1 cellular context compared by ENCODE assay signal in genomic region chr3:189304465-189305341, GRCh38.
TF ChIP-seq lines count a peak whose summit lies in the region.

No MANE protein-coding gene starts in this region.

TF ChIP-seq in SK-N-SH treated with all-trans-retinoic acid at 6 μM for 48 hours, 23 proteins besides CTCF, POLR2A, EP300 and RAD21 (continued from another document):
- TF ChIP-seq, protein P1, sequence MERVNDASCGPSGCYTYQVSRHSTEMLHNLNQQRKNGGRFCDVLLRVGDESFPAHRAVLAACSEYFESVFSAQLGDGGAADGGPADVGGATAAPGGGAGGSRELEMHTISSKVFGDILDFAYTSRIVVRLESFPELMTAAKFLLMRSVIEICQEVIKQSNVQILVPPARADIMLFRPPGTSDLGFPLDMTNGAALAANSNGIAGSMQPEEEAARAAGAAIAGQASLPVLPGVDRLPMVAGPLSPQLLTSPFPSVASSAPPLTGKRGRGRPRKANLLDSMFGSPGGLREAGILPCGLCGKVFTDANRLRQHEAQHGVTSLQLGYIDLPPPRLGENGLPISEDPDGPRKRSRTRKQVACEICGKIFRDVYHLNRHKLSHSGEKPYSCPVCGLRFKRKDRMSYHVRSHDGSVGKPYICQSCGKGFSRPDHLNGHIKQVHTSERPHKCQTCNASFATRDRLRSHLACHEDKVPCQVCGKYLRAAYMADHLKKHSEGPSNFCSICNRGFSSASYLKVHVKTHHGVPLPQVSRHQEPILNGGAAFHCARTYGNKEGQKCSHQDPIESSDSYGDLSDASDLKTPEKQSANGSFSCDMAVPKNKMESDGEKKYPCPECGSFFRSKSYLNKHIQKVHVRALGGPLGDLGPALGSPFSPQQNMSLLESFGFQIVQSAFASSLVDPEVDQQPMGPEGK (CRISPR knock-in tag; IDR thresholded peaks at IDR 0.05; ENCODE audit: borderline replicate concordance) = no peak
